Comparison of ENCODE assay signal across 1 cellular context in genomic region chr12:76266797-76267196, GRCh38.
TF ChIP-seq lines count a peak whose summit lies in the region.

No MANE protein-coding gene starts in this region.

TF ChIP-seq in SK-N-SH, 30 proteins besides CTCF, POLR2A, EP300 and RAD21 (continued from another document):
- no peak for TF ChIP-seq FOXJ3 (CRISPR knock-in tag; IDR thresholded peaks at IDR 0.05)
- no peak for TF ChIP-seq REST (IDR thresholded peaks at IDR 0.05; ENCODE audit: low read depth, low read length)
- TF ChIP-seq RCOR1 (IDR thresholded peaks at IDR 0.05; ENCODE audit: low read length): no peak
- TF ChIP-seq CHD2 (IDR thresholded peaks at IDR 0.05; ENCODE audit: low read length, partially characterized antibody): no peak
- no peak for TF ChIP-seq EZH2phosphoT487 (IDR thresholded peaks at IDR 0.05; ENCODE audit: borderline replicate concordance, low read depth)
- TF ChIP-seq TCF12 (IDR thresholded peaks at IDR 0.05): peak; percentile 64; the same call in 1 of the 2 replicates
- TF ChIP-seq MAX (IDR thresholded peaks at IDR 0.05; ENCODE audit: low read depth): no peak
- TF ChIP-seq SIN3A (IDR thresholded peaks at IDR 0.05; ENCODE audit: borderline replicate concordance, low read depth, low read length): no peak
- TF ChIP-seq ZBTB33 (IDR thresholded peaks at IDR 0.05; ENCODE audit: borderline replicate concordance, low read depth): no peak
- no peak for TF ChIP-seq TAF1 (IDR thresholded peaks at IDR 0.05; ENCODE audit: borderline replicate concordance, low read depth, low read length)
- no peak for TF ChIP-seq ELF1 (IDR thresholded peaks at IDR 0.05)
- TF ChIP-seq JUND (IDR thresholded peaks at IDR 0.05): peak; percentile 50; the same call in 1 of the 2 replicates
TF ChIP-seq in SK-N-SH: peak in this region for 6.
